14 cellular contexts compared by ENCODE assay signal in genomic region chr11:9982796-9983579, GRCh38.
DNase-seq lines count a peak whose midpoint lies in the region; ATAC-seq and TF ChIP-seq lines count a peak whose summit lies in the region.
"Had no signal": no experiment of that assay in that cellular context is flagged by ENCODE, and none has a peak within 500 bp of the region (broad histone marks: within the 10 kb centered on the region; RNA-seq: fewer than 3 reads in every experiment).

No MANE protein-coding gene starts in this region.

- no peak for TF ChIP-seq CTCF in nephron (IDR thresholded peaks at IDR 0.05; ENCODE audit: unreplicated experiment in 3 of 3)

- no peak for ATAC-seq in HG02610 (IDR thresholded peaks at IDR 0.05; ENCODE audit: unreplicated experiment)
- no peak for ATAC-seq in naive thymus-derived CD4-positive, alpha-beta T cell

- H3K4me1 Mint-ChIP-seq in nephron: no peaks in the 10 kb centered on the region
- peaks cover 0 to 13% (median 0%) of the 10 kb centered on the region in 7 donors for H3K4me1 Mint-ChIP-seq in naive thymus-derived CD4-positive, alpha-beta T cell

- H3K36me3 Mint-ChIP-seq in nephron (ENCODE audit: low read depth): peaks cover 60% of the 10 kb centered on the region
- H3K36me3 Mint-ChIP-seq in naive thymus-derived CD4-positive, alpha-beta T cell: peaks cover 3 to 52% (median 40%) of the 10 kb centered on the region in 5 donors

- no peaks in the 10 kb centered on the region for H3K27me3 Mint-ChIP-seq in nephron (ENCODE audit: low read depth)
- no peaks in the 10 kb centered on the region for H3K27me3 Mint-ChIP-seq in naive thymus-derived CD4-positive, alpha-beta T cell
- H3K27me3 Mint-ChIP-seq: activated B cell treated with CpG ODN at 0.5 μM for 24 hours had no signal

- CTCF ChIA-PET in naive thymus-derived CD4-positive, alpha-beta T cell (lab: Charles Lee): interaction anchor here (2.2 kb wide), 1 partner anchor 10 kb away, joined by 6 read pairs; no protein-coding TSS in a partner anchor

- H3K36me3 ChIP-seq in naive thymus-derived CD4-positive, alpha-beta T cell (ENCODE audit: control insufficient read depth in 2 of 3, insufficient read depth in 3 of 3, low read length in 3 of 3): no peaks in the 10 kb centered on the region

- H3K27ac ChIP-seq in naive thymus-derived CD4-positive, alpha-beta T cell (ENCODE audit: low read depth, low read length): no peak overlapping the region
- H3K27ac ChIP-seq: esophagus muscularis mucosa, PC-9, tibial nerve had no signal

- DNase-seq in EH (ENCODE audit: low read depth) (peak; percentile 55), NCI-H446 (lab: John Stamatoyannopoulos, UW) (peak; percentile 59 to 76), dermis blood vessel endothelial cell (peak; percentile 20), NCI-H1105 treated with DMSO at 0.1 percent for 48 hours (lab: John Stamatoyannopoulos, UW) (no peak)
- DNase-seq in naive thymus-derived CD4-positive, alpha-beta T cell: no peak
- no peak for DNase-seq in activated naive CD4-positive, alpha-beta T cell treated with anti-CD3 and anti-CD28 coated beads, Interleukin-2, amount 50 U/mL, for 16 hours
- DNase-seq: activated B cell treated with CpG ODN at 0.5 μM for 24 hours; activated gamma-delta T cell treated with Interleukin-2 at 50 U/mL for 16 hours; stimulated activated CD4-positive, alpha-beta T cell treated with anti-CD3 and anti-CD28 coated beads, Interleukin-4, amount 100 ng/mL, for 4 hours had no signal

- H3K4me3 ChIP-seq in naive thymus-derived CD4-positive, alpha-beta T cell (ENCODE audit: low read length): no peak overlapping the region
- H3K4me3 ChIP-seq: esophagus muscularis mucosa, PC-9, tibial nerve had no signal

- no peaks in the 10 kb centered on the region for H3K4me1 ChIP-seq in naive thymus-derived CD4-positive, alpha-beta T cell (ENCODE audit: control insufficient read depth in 2 of 2, insufficient read depth in 2 of 2, low read length in 2 of 2)

- intact Hi-C loops in naive thymus-derived CD4-positive, alpha-beta T cell (cut with micrococcal nuclease): no loop called here

- no peaks in the 10 kb centered on the region for H3K27me3 ChIP-seq in naive thymus-derived CD4-positive, alpha-beta T cell (ENCODE audit: control insufficient read depth in 2 of 2, insufficient read depth in 2 of 2, low read length in 2 of 2)
- H3K27me3 ChIP-seq: esophagus muscularis mucosa, tibial nerve had no signal

- no peaks in the 10 kb centered on the region for H3K9me3 ChIP-seq in naive thymus-derived CD4-positive, alpha-beta T cell (ENCODE audit: control insufficient read depth in 2 of 3, low read length in 3 of 3)
- H3K9me3 ChIP-seq: esophagus muscularis mucosa had no signal

- peaks cover 31% of the 10 kb centered on the region for H3K9me3 Mint-ChIP-seq in nephron
- H3K9me3 Mint-ChIP-seq in naive thymus-derived CD4-positive, alpha-beta T cell: no peaks in the 10 kb centered on the region

- H3K4me3 Mint-ChIP-seq in nephron: no peak overlapping the region
- H3K4me3 Mint-ChIP-seq in naive thymus-derived CD4-positive, alpha-beta T cell: no peak overlapping the region
- H3K4me3 Mint-ChIP-seq: activated B cell treated with CpG ODN at 0.5 μM for 24 hours had no signal

- POLR2A ChIA-PET in naive thymus-derived CD4-positive, alpha-beta T cell (lab: Charles Lee): no interaction called here

- H3K27ac Mint-ChIP-seq in nephron: peak overlapping the region in 2 of 3 experiments; percentile 41 to 72
- H3K27ac Mint-ChIP-seq in naive thymus-derived CD4-positive, alpha-beta T cell: peak overlapping the region in 2 of 9 donors; percentile 36 to 59

Comparison
In these comparisons a context has a peak if more than half of its experiments do, and no peak if none do; other contexts are left out.
1. DNase-seq: peak in EH (single experiment), NCI-H446 (2 of 2) and dermis blood vessel endothelial cell (single experiment); none in naive thymus-derived CD4-positive, alpha-beta T cell (0 of 9), activated naive CD4-positive, alpha-beta T cell treated with anti-CD3 and anti-CD28 coated beads, Interleukin-2, amount 50 U/mL, for 16 hours (single experiment) and NCI-H1105 treated with DMSO at 0.1 percent for 48 hours (single experiment).